In genomic region chr17:8224891-8225812, GRCh38 we compare ENCODE assay signal across 8 cellular contexts. TPM values are rescaled to one million over a fixed set of nuclear protein-coding genes. Genes with fewer than 3 reads are reported as not detected.
DNase-seq lines count a peak whose midpoint lies in the region; ATAC-seq and TF ChIP-seq lines count a peak whose summit lies in the region.

No MANE protein-coding gene starts in this region.

- no peak for TF ChIP-seq CTCF in activated CD8-positive, alpha-beta T cell treated with anti-CD3 and anti-CD28 coated beads for 36 hours (IDR thresholded peaks at IDR 0.05)
- no peak for TF ChIP-seq CTCF in tibial artery (IDR thresholded peaks at IDR 0.05)

- peak overlapping the region; percentile 34 for H3K4me3 Mint-ChIP-seq in activated naive CD4-positive, alpha-beta T cell treated with anti-CD3 and anti-CD28 coated beads, Interleukin-2, amount 50 U/mL, for 24 hours
- H3K4me3 Mint-ChIP-seq in activated CD8-positive, alpha-beta T cell treated with anti-CD3 and anti-CD28 coated beads for 36 hours = no peak overlapping the region

- no peaks in the 10 kb centered on the region for H3K9me3 Mint-ChIP-seq in activated naive CD4-positive, alpha-beta T cell treated with anti-CD3 and anti-CD28 coated beads, Interleukin-2, amount 50 U/mL, for 24 hours
- H3K9me3 Mint-ChIP-seq in activated naive CD4-positive, alpha-beta T cell treated with anti-CD3 and anti-CD28 coated beads, Interleukin-2, amount 50 U/mL, for 72 hours = no peaks in the 10 kb centered on the region
- H3K9me3 Mint-ChIP-seq in activated CD8-positive, alpha-beta T cell treated with anti-CD3 and anti-CD28 coated beads for 36 hours = no peaks in the 10 kb centered on the region

- intact Hi-C loops in activated CD8-positive, alpha-beta T cell treated with anti-CD3 and anti-CD28 coated beads for 36 hours (cut with micrococcal nuclease) = loop anchor here (5.0 kb wide), 2 partner anchors 77 to 88 kb away; no protein-coding TSS in a partner anchor
- intact Hi-C loops in tibial artery (cut with DNase I; ENCODE audit: low total_unique reads) = no loop called here

- no peak overlapping the region for H3K4me3 ChIP-seq in tibial artery

- H3K27ac Mint-ChIP-seq in activated naive CD4-positive, alpha-beta T cell treated with anti-CD3 and anti-CD28 coated beads, Interleukin-2, amount 50 U/mL, for 24 hours = no peak overlapping the region
- peak overlapping the region in 1 of 2 donors; percentile 98 for H3K27ac Mint-ChIP-seq in activated naive CD4-positive, alpha-beta T cell treated with anti-CD3 and anti-CD28 coated beads, Interleukin-2, amount 50 U/mL, for 72 hours
- peak overlapping the region; percentile 72 for H3K27ac Mint-ChIP-seq in activated CD8-positive, alpha-beta T cell treated with anti-CD3 and anti-CD28 coated beads for 36 hours

- peaks cover 13% of the 10 kb centered on the region for H3K36me3 Mint-ChIP-seq in activated naive CD4-positive, alpha-beta T cell treated with anti-CD3 and anti-CD28 coated beads, Interleukin-2, amount 50 U/mL, for 24 hours
- H3K36me3 Mint-ChIP-seq in activated naive CD4-positive, alpha-beta T cell treated with anti-CD3 and anti-CD28 coated beads, Interleukin-2, amount 50 U/mL, for 72 hours = peaks cover 13 to 38% of the 10 kb centered on the region in 2 donors
- peaks cover 45% of the 10 kb centered on the region for H3K36me3 Mint-ChIP-seq in activated CD8-positive, alpha-beta T cell treated with anti-CD3 and anti-CD28 coated beads for 36 hours (ENCODE audit: low read depth)

- no peak for ATAC-seq in activated naive CD4-positive, alpha-beta T cell treated with anti-CD3 and anti-CD28 coated beads, Interleukin-2, amount 50 U/mL, for 72 hours
- no peak for ATAC-seq in activated CD8-positive, alpha-beta T cell treated with anti-CD3 and anti-CD28 coated beads for 36 hours
- ATAC-seq in HG02938 (IDR thresholded peaks at IDR 0.05; ENCODE audit: unreplicated experiment) (no peak), HG03442 (IDR thresholded peaks at IDR 0.05; ENCODE audit: unreplicated experiment) (no peak), HG03520 (IDR thresholded peaks at IDR 0.05; ENCODE audit: unreplicated experiment) (no peak)

- CTCF ChIA-PET in activated CD8-positive, alpha-beta T cell treated with anti-CD3 and anti-CD28 coated beads for 36 hours (lab: Charles Lee) = interaction anchor here (0.9 to 4.9 kb wide), 11 partner anchors 14 to 165 kb away, joined by 3 to 47 read pairs (median 4); partner anchors contain the start of genes ALOXE3, AURKB, CTC1 and PFAS

- H3K27me3 Mint-ChIP-seq in activated naive CD4-positive, alpha-beta T cell treated with anti-CD3 and anti-CD28 coated beads, Interleukin-2, amount 50 U/mL, for 24 hours = peaks cover 3% of the 10 kb centered on the region
- H3K27me3 Mint-ChIP-seq in activated CD8-positive, alpha-beta T cell treated with anti-CD3 and anti-CD28 coated beads for 36 hours = peaks cover 8% of the 10 kb centered on the region

- peaks cover 50% of the 10 kb centered on the region for H3K4me1 Mint-ChIP-seq in activated naive CD4-positive, alpha-beta T cell treated with anti-CD3 and anti-CD28 coated beads, Interleukin-2, amount 50 U/mL, for 24 hours
- peaks cover 34% of the 10 kb centered on the region for H3K4me1 Mint-ChIP-seq in activated CD8-positive, alpha-beta T cell treated with anti-CD3 and anti-CD28 coated beads for 36 hours (ENCODE audit: low read depth)

- no peaks in the 10 kb centered on the region for H3K27me3 ChIP-seq in tibial artery

- POLR2A ChIA-PET in activated CD8-positive, alpha-beta T cell treated with anti-CD3 and anti-CD28 coated beads for 36 hours (lab: Charles Lee) = interaction anchor here (0.6 to 8.8 kb wide), 18 partner anchors 10 to 339 kb away, joined by 3 to 232 read pairs (median 6); partner anchors contain the start of genes ALOXE3, AURKB, BORCS6 and CTC1

- H3K4me1 ChIP-seq in tibial artery = peaks cover 0 to 36% (median 15%) of the 10 kb centered on the region in 4 donors

- no peaks in the 10 kb centered on the region for H3K9me3 ChIP-seq in tibial artery

- H3K27ac ChIP-seq in tibial artery = peak overlapping the region; percentile 46 to 99

- peaks cover 27 to 29% (median 29%) of the 10 kb centered on the region in 3 donors for H3K36me3 ChIP-seq in tibial artery

- DNase-seq in activated naive CD4-positive, alpha-beta T cell treated with anti-CD3 and anti-CD28 coated beads, Interleukin-2, amount 50 U/mL, for 72 hours (ENCODE audit: low spot score in 2 of 2) = no peak
- DNase-seq in activated CD8-positive, alpha-beta T cell treated with anti-CD3 and anti-CD28 coated beads for 36 hours = no peak
- DNase-seq in islet precursor cell (peak; percentile 47), tibial artery (no peak)

RNA-seq across cellular contexts. Expression of gene AURKB, which starts 14.8 kb away (rescaled TPM):
- 100 to 1,000 TPM; 169 to 319 TPM for total RNA-seq in activated naive CD4-positive, alpha-beta T cell treated with anti-CD3 and anti-CD28 coated beads, Interleukin-2, amount 50 U/mL, for 72 hours
- 100 to 1,000 TPM; 170 to 174 TPM for total RNA-seq in activated CD8-positive, alpha-beta T cell treated with anti-CD3 and anti-CD28 coated beads for 36 hours

RNA-seq across cellular contexts. Expression of gene CTC1, which starts 22.7 kb away (rescaled TPM):
- total RNA-seq in activated naive CD4-positive, alpha-beta T cell treated with anti-CD3 and anti-CD28 coated beads, Interleukin-2, amount 50 U/mL, for 72 hours = 100 to 1,000 TPM in 1 of 2 donors, 10 to 100 TPM in 1; 57.6 to 107 TPM
- 10 to 100 TPM; 53.0 to 60.3 TPM for total RNA-seq in activated CD8-positive, alpha-beta T cell treated with anti-CD3 and anti-CD28 coated beads for 36 hours

RNA-seq across cellular contexts. Expression of gene PFAS, which starts 23.9 kb away (rescaled TPM):
- total RNA-seq in activated naive CD4-positive, alpha-beta T cell treated with anti-CD3 and anti-CD28 coated beads, Interleukin-2, amount 50 U/mL, for 72 hours = 100 to 1,000 TPM in 1 of 2 donors, 10 to 100 TPM in 1; 47.0 to 147 TPM
- 100 to 1,000 TPM; 152 to 157 TPM for total RNA-seq in activated CD8-positive, alpha-beta T cell treated with anti-CD3 and anti-CD28 coated beads for 36 hours

RNA-seq across cellular contexts. Expression of gene BORCS6, which starts 35.2 kb away (rescaled TPM):
- total RNA-seq in activated naive CD4-positive, alpha-beta T cell treated with anti-CD3 and anti-CD28 coated beads, Interleukin-2, amount 50 U/mL, for 72 hours = 1 to 10 TPM; 5.4 to 7.2 TPM
- 1 to 10 TPM; 5.5 to 6.2 TPM for total RNA-seq in activated CD8-positive, alpha-beta T cell treated with anti-CD3 and anti-CD28 coated beads for 36 hours

RNA-seq across cellular contexts. Expression of gene TMEM107, which starts 49.0 kb away (rescaled TPM):
- total RNA-seq in activated naive CD4-positive, alpha-beta T cell treated with anti-CD3 and anti-CD28 coated beads, Interleukin-2, amount 50 U/mL, for 72 hours = 10 to 100 TPM; 32.7 to 48.9 TPM
- 10 to 100 TPM; 33.4 to 35.9 TPM for total RNA-seq in activated CD8-positive, alpha-beta T cell treated with anti-CD3 and anti-CD28 coated beads for 36 hours
